21 cellular contexts compared by ENCODE assay signal in genomic region chr5:56066931-56067450, GRCh38.
"Had no signal": no experiment of that assay in that cellular context is flagged by ENCODE, and none has a peak within 500 bp of the region (broad histone marks: within the 10 kb centered on the region; RNA-seq: fewer than 3 reads in every experiment).

No MANE protein-coding gene starts in this region.

- H3K9me3 Mint-ChIP-seq: natural killer cell treated with Interleukin-12 subunit alpha and Interleukin-12 subunit beta and Interleukin-15 and Interleukin-18, amount 100 ng/mL, for 72 hours; neural crest cell; stimulated activated naive B cell treated with anti-CD40 and anti-IgM and Interleukin-4, amounts not matched to agents 10 μg/mL and 1 μg/mL and 100 μg/mL, for 72 hours; stimulated activated naive CD8-positive, alpha-beta T cell treated with anti-CD3 and anti-CD28 coated beads, Interleukin-15, Interleukin-2, amounts not matched to agents 100 ng/mL and 50 ng/mL, for 24 hours had no signal

- ATAC-seq: esophagus mucosa; gastrocnemius medialis; heart left ventricle; left cardiac atrium; left lung; natural killer cell treated with Interleukin-12 subunit alpha and Interleukin-12 subunit beta and Interleukin-15 and Interleukin-18, amount 100 ng/mL, for 72 hours; right lobe of liver; stimulated activated naive B cell treated with anti-CD40 and anti-IgM and Interleukin-4, amounts not matched to agents 10 μg/mL and 1 μg/mL and 100 μg/mL, for 72 hours; upper lobe of right lung had no signal

- H3K4me3 Mint-ChIP-seq: natural killer cell treated with Interleukin-12 subunit alpha and Interleukin-12 subunit beta and Interleukin-15 and Interleukin-18, amount 100 ng/mL, for 72 hours; neural crest cell; stimulated activated naive B cell treated with anti-CD40 and anti-IgM and Interleukin-4, amounts not matched to agents 10 μg/mL and 1 μg/mL and 100 μg/mL, for 72 hours; stimulated activated naive CD8-positive, alpha-beta T cell treated with anti-CD3 and anti-CD28 coated beads, Interleukin-15, Interleukin-2, amounts not matched to agents 100 ng/mL and 50 ng/mL, for 24 hours had no signal

- H3K27ac Mint-ChIP-seq: natural killer cell treated with Interleukin-12 subunit alpha and Interleukin-12 subunit beta and Interleukin-15 and Interleukin-18, amount 100 ng/mL, for 72 hours; progenitor cell of endocrine pancreas; stimulated activated naive B cell treated with anti-CD40 and anti-IgM and Interleukin-4, amounts not matched to agents 10 μg/mL and 1 μg/mL and 100 μg/mL, for 72 hours; stimulated activated naive CD8-positive, alpha-beta T cell treated with anti-CD3 and anti-CD28 coated beads, Interleukin-15, Interleukin-2, amounts not matched to agents 100 ng/mL and 50 ng/mL, for 24 hours had no signal

- H3K27me3 Mint-ChIP-seq: progenitor cell of endocrine pancreas; stimulated activated naive CD8-positive, alpha-beta T cell treated with anti-CD3 and anti-CD28 coated beads, Interleukin-15, Interleukin-2, amounts not matched to agents 100 ng/mL and 50 ng/mL, for 24 hours had no signal

- DNase-seq: dorsolateral prefrontal cortex; effector CD4-positive, alpha-beta T cell; foreskin fibroblast; gastrocnemius medialis; heart left ventricle; kidney; left cardiac atrium; left lung; mesendoderm; right lobe of liver; small intestine; stimulated activated CD4-positive, alpha-beta T cell treated with anti-CD3 and anti-CD28 coated beads, Interleukin-15, amount 100 ng/mL, for 24 hours; stimulated activated CD4-positive, alpha-beta T cell treated with anti-CD3 and anti-CD28 coated beads, Interleukin-2, amount 100 ng/mL, for 48 hours; stimulated activated naive B cell treated with anti-CD40 and anti-IgM and Interleukin-4, amounts not matched to agents 10 μg/mL and 1 μg/mL and 100 μg/mL, for 72 hours; upper lobe of right lung; uterus had no signal

- H3K36me3 Mint-ChIP-seq: natural killer cell treated with Interleukin-12 subunit alpha and Interleukin-12 subunit beta and Interleukin-15 and Interleukin-18, amount 100 ng/mL, for 72 hours had no signal
